1 cellular context compared by ENCODE assay signal in the genomic region with DNA sequence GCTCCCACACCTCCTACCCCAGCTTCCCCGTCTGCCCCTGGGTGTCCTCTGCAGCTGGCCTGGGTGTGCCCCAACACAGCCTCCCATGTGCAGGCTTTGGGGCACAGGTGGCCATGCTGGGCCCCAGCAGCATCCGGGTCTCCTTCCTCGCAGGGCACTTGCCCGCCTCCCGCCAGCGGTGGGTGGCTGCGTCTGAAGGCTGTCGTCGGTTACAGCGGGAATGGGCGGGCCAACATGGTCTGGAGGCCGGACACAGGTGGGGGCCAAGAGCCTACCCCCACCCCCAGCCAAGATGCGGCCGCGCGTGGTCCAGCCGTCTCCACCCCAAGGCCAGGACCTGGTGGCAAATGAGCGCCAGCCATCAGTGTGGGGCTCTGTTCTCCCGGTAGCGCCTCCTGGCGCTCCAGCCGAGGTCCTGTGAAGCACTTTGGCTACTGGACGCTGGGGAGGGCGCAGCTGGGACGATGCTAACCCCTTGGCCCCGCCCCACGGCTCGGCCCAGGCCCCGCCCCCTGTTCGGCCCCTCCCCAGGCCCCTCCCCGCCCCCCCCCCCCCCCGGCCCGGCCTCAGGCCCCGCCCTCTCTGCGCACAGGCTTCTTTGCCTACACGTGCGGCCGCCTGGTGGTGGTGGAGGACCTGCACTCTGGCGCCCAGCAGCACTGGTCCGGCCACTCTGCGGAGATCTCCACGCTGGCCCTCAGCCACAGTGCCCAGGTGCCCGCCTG.
TF ChIP-seq lines count a peak whose summit lies in the region.

No MANE protein-coding gene starts in this region.

TF ChIP-seq in SK-N-SH, 30 proteins besides CTCF, POLR2A, EP300 and RAD21 (continued from another document):
- TF ChIP-seq YY1 (IDR thresholded peaks at IDR 0.05; ENCODE audit: low read depth) (0 out of 2 replicates have a peak, but pooled peaks have one; percentile 43), NRF1 (IDR thresholded peaks at IDR 0.05; ENCODE audit: low read depth, low read length) (peak; percentile 20; the same call in 1 of the 2 replicates)
- TF ChIP-seq, protein P1, sequence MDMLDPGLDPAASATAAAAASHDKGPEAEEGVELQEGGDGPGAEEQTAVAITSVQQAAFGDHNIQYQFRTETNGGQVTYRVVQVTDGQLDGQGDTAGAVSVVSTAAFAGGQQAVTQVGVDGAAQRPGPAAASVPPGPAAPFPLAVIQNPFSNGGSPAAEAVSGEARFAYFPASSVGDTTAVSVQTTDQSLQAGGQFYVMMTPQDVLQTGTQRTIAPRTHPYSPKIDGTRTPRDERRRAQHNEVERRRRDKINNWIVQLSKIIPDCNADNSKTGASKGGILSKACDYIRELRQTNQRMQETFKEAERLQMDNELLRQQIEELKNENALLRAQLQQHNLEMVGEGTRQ (IDR thresholded peaks at IDR 0.05; ENCODE audit: borderline replicate concordance, low read depth, low read length) = no peak
- TF ChIP-seq, protein P2, sequence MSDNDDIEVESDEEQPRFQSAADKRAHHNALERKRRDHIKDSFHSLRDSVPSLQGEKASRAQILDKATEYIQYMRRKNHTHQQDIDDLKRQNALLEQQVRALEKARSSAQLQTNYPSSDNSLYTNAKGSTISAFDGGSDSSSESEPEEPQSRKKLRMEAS (IDR thresholded peaks at IDR 0.05; ENCODE audit: low read depth) = peak; percentile 82; the same call in 1 of the 2 replicates
